Comparison of ENCODE assay signal across 8 cellular contexts in genomic region chr17:36591434-36592315, GRCh38. TPM values are rescaled to one million over a fixed set of nuclear protein-coding genes. Genes with fewer than 3 reads are reported as not detected.
DNase-seq lines count a peak whose midpoint lies in the region; ATAC-seq and TF ChIP-seq lines count a peak whose summit lies in the region.

Gene DHRS11 (plus strand): TSS chr17:36591879. CDS start chr17:36592010, 131 bp downstream.

- peak; percentile 81 for TF ChIP-seq POLR2A in HCT116 (IDR thresholded peaks at IDR 0.05; ENCODE audit: borderline replicate concordance, extremely low read depth, insufficient read depth, insufficient read length)
- TF ChIP-seq POLR2A in prostate gland (IDR thresholded peaks at IDR 0.05), result no peak
- peak in 2 of 4 donors; percentile 26 to 32 for TF ChIP-seq POLR2A in upper lobe of left lung (IDR thresholded peaks at IDR 0.05)

- intact Hi-C loops in HCT116 (cut with micrococcal nuclease), result no loop called here
- intact Hi-C loops in left ventricle myocardium inferior (cut with micrococcal nuclease), result no loop called here
- intact Hi-C loops in prostate gland (cut with DNase I), result no loop called here

- no peak for TF ChIP-seq EP300 in upper lobe of left lung (IDR thresholded peaks at IDR 0.05)

- H3K4me3 ChIP-seq in HCT116 (replicated peaks in 1 of 2; ENCODE audit: low read depth in 1 of 2, low read length in 2 of 2) (peak within 1 kb of the TSS; percentile 67 to 93), left ventricle myocardium inferior (peak within 1 kb of the TSS; percentile 96), prostate gland (peak within 1 kb of the TSS; percentile 97), upper lobe of left lung (peak within 1 kb of the TSS; percentile 77 to 93 (median 90))

- H3K27me3 ChIP-seq in HCT116 (ENCODE audit: insufficient read depth, low read length) (no peaks in the 10 kb centered on the region), left ventricle myocardium inferior (ENCODE audit: low read depth) (no peaks in the 10 kb centered on the region), prostate gland (replicated peaks; ENCODE audit: insufficient read depth) (no peaks in the 10 kb centered on the region), upper lobe of left lung (no peaks in the 10 kb centered on the region)

- H3K9ac ChIP-seq in HCT116 (ENCODE audit: low read length), result peak within 1 kb of the TSS; percentile 93

- H3K36me3 ChIP-seq in HCT116 (ENCODE audit: control insufficient read depth in 1 of 2, insufficient read depth in 2 of 2, low read length in 2 of 2), result peaks cover 13 to 15% of the 10 kb centered on the region in 2 experiments
- H3K36me3 ChIP-seq in left ventricle myocardium inferior, result peaks cover 31% of the 10 kb centered on the region
- no peaks in the 10 kb centered on the region for H3K36me3 ChIP-seq in prostate gland
- peaks cover 12 to 36% (median 21%) of the 10 kb centered on the region in 4 donors for H3K36me3 ChIP-seq in upper lobe of left lung

- H3K9me2 ChIP-seq in HCT116 (ENCODE audit: insufficient read depth), result no peaks in the 10 kb centered on the region

- CTCF ChIA-PET in HCT116 (lab: Charles Lee), result interaction anchor here (3.4 kb wide), 1 partner anchor 10 kb away, joined by 20 read pairs; the partner anchor contains the start of gene MRM1

- RAD21 ChIA-PET in HCT116 (lab: Charles Lee; ENCODE audit: low non-redundant PET in 1 of 2, low total read pairs in 2 of 2, uncharacterized antibody in 2 of 2, unreplicated experiment in 2 of 2), result interaction anchor here in 1 of 2 experiments (1.8 kb wide), 1 partner anchor 9 kb away, joined by 5 read pairs; the partner anchor contains the start of gene MRM1

- H3K9me3 ChIP-seq in HCT116 (ENCODE audit: control insufficient read depth in 1 of 2, insufficient read depth in 1 of 2, low read depth in 1 of 2, low read length in 2 of 2) (no peaks in the 10 kb centered on the region), left ventricle myocardium inferior (replicated peaks) (no peaks in the 10 kb centered on the region), prostate gland (no peaks in the 10 kb centered on the region), upper lobe of left lung (no peaks in the 10 kb centered on the region)

- H2AFZ ChIP-seq in HCT116 (ENCODE audit: low read depth, low read length, poor library complexity, severe bottlenecking), result no peak within 1 kb of the TSS

- H3K4me1 ChIP-seq in HCT116 (ENCODE audit: control insufficient read depth in 1 of 2, insufficient read depth in 2 of 2, low read length in 2 of 2), result peaks cover 6 to 23% of the 10 kb centered on the region in 2 experiments
- peaks cover 38% of the 10 kb centered on the region for H3K4me1 ChIP-seq in left ventricle myocardium inferior
- peaks cover 6% of the 10 kb centered on the region for H3K4me1 ChIP-seq in prostate gland (replicated peaks)
- peaks cover 11 to 21% (median 14%) of the 10 kb centered on the region in 4 donors for H3K4me1 ChIP-seq in upper lobe of left lung

- TF ChIP-seq RAD21 in HCT116 (IDR thresholded peaks at IDR 0.05; ENCODE audit: low read depth), result peak; percentile 28; the same call in 1 of the 2 replicates

- peaks cover 26% of the 10 kb centered on the region for H3K79me2 ChIP-seq in HCT116 (ENCODE audit: insufficient read depth, low read length)

- H3K27ac ChIP-seq in HCT116 (ENCODE audit: low read depth, low read length) (peak within 1 kb of the TSS; percentile 78), left ventricle myocardium inferior (replicated peaks) (peak within 1 kb of the TSS; percentile 79), prostate gland (peak within 1 kb of the TSS; percentile 37 to 45), upper lobe of left lung (peak within 1 kb of the TSS; percentile 36 to 75 (median 50))

- TF ChIP-seq CTCF in HCT116 (IDR thresholded peaks at IDR 0.05 in 2 of 3, conservative IDR thresholded peaks at IDR 0.05 in 1 of 3; ENCODE audit: borderline replicate concordance in 1 of 3, insufficient read depth in 1 of 3, low read depth in 2 of 3, low read length in 2 of 3) (no peak), left ventricle myocardium inferior (IDR thresholded peaks at IDR 0.05; ENCODE audit: borderline replicate concordance) (no peak), prostate gland (IDR thresholded peaks at IDR 0.05) (peak in 1 of 4 experiments; percentile 6), upper lobe of left lung (IDR thresholded peaks at IDR 0.05) (no peak)

- H4K20me1 ChIP-seq in HCT116 (ENCODE audit: insufficient read depth), result no peaks in the 10 kb centered on the region

- DNase-seq in GM03348 (ENCODE audit: low spot score) (peak; percentile 98), HCT116 (ENCODE audit: low read depth, low spot score) (peak; percentile 19), NCI-H1092 treated with DMSO at 0.1 percent for 48 hours (lab: John Stamatoyannopoulos, UW) (peak; percentile 66), T-helper 1 cell (peak; percentile 65 to 77 (median 69)), amniotic epithelial cell (ENCODE audit: low read depth) (peak; percentile 49), left ventricle myocardium inferior (peak; percentile 89), prostate gland (ENCODE audit: low spot score) (peak; percentile 68), upper lobe of left lung (peak; percentile 86 to 98)

- 1% methylated on average over 23 of the region's 87 CpGs for WGBS in prostate gland
- whole genome bisulfite sequencing in upper lobe of left lung, 2 donors, result 3 to 5% methylated on average over 28 to 37 of the region's 87 CpGs

- POLR2A ChIA-PET in HCT116 (lab: Charles Lee), result interaction anchor here (0.6 kb wide), 1 partner anchor 15 kb away, joined by 3 read pairs; no protein-coding TSS in a partner anchor

- BruUV-seq in HCT116 (replicated peaks; lab: Mats Ljungman, UMichigan), result no TSS peak

- ATAC-seq in HCT116, result peak; percentile 96
- peak; percentile 91 to 97 for ATAC-seq in upper lobe of left lung (ENCODE audit: low FRiP score in 2 of 2)

- peak within 1 kb of the TSS; percentile 93 for H3K4me2 ChIP-seq in HCT116 (ENCODE audit: low read length)

TF ChIP-seq in HCT116, 20 proteins besides CTCF, POLR2A, EP300 and RAD21:
- TF ChIP-seq EGR1 (IDR thresholded peaks at IDR 0.05; ENCODE audit: low read depth) (no peak), ZFX (IDR thresholded peaks at IDR 0.05) (peak; percentile 77), EZH2 (IDR thresholded peaks at IDR 0.05) (no peak), ELF1 (IDR thresholded peaks at IDR 0.05; ENCODE audit: borderline replicate concordance, low read depth) (no peak), EZH2phosphoT487 (IDR thresholded peaks at IDR 0.05; ENCODE audit: borderline replicate concordance) (no peak), SIN3A (IDR thresholded peaks at IDR 0.05; ENCODE audit: low read depth) (peak; percentile 51; the same call in 1 of the 2 replicates), ATF3 (IDR thresholded peaks at IDR 0.05) (no peak), CEBPB (IDR thresholded peaks at IDR 0.05; ENCODE audit: low read depth) (no peak), YY1 (IDR thresholded peaks at IDR 0.05; ENCODE audit: extremely low read depth, insufficient replicate concordance, low read depth, low read length) (no peak), SP1 (IDR thresholded peaks at IDR 0.05; ENCODE audit: low read depth) (peak; percentile 42), FOSL1 (IDR thresholded peaks at IDR 0.05; ENCODE audit: low read depth) (no peak), JUND (IDR thresholded peaks at IDR 0.05) (no peak), REST (IDR thresholded peaks at IDR 0.05; ENCODE audit: low read depth) (no peak), POLR2AphosphoS5 (IDR thresholded peaks at IDR 0.05; ENCODE audit: low read depth, low read length) (peak; percentile 74), TCF7L2 (IDR thresholded peaks at IDR 0.05; ENCODE audit: borderline replicate concordance, extremely low read depth, insufficient read depth, insufficient read length) (no peak)

RNA-seq across cellular contexts. Expression of gene DHRS11, which starts in this region (rescaled TPM):
- total RNA-seq in HCT116 (2021; ENCODE audit: unreplicated experiment) (21.5 TPM), left ventricle myocardium inferior (13.1 TPM), prostate gland (1 to 10 TPM; 8.0 to 8.2 TPM), upper lobe of left lung (1 to 10 TPM; 3.6 to 7.5 (median 4.9) TPM)
- 18.0 and 21.0 TPM in 2 replicates for polyA plus RNA-seq in HCT116 (2012)

Comparison
In these comparisons a context has a peak if more than half of its experiments do, and no peak if none do; other contexts are left out.
1. Peak in every context shown above with its lines: DNase-seq, ATAC-seq, H3K4me3 ChIP-seq and H3K27ac ChIP-seq.
2. DNase-seq: peak in every context shown above with its lines; median percentile 98 in GM03348; 92 in upper lobe of left lung; 89 in left ventricle myocardium inferior; 69 in T-helper 1 cell; 68 in prostate gland; 66 in NCI-H1092 treated with DMSO at 0.1 percent for 48 hours; 49 in amniotic epithelial cell; 19 in HCT116.